10 cellular contexts compared by ENCODE assay signal in the genomic region with DNA sequence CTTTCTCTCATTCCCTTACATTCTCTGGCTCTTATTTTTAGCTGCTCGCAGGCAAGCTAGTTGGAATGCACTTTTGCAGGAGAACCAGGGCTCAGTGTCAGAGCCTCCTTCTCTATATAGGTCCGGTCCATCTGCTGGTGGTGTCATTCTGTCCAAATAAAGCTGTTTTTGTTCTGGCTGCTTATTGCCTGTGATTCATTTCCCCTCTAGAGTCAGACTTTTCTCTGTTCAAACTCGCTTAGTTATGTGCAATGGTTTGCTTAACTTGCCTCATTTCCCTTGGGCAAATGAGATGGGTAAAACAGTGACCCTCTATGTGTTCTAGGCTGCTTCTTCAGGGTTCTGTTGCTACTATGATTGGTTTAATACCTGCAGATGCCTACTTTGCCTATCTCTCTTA. TPM values are rescaled to one million over a fixed set of nuclear protein-coding genes. Genes with fewer than 3 reads are reported as not detected.
DNase-seq lines count a peak whose midpoint lies in the region; ATAC-seq, FAIRE-seq and TF ChIP-seq lines count a peak whose summit lies in the region.
"Had no signal": no experiment of that assay in that cellular context is flagged by ENCODE, and none has a peak within 500 bp of the region (broad histone marks: within the 10 kb centered on the region; RNA-seq: fewer than 3 reads in every experiment).

No MANE protein-coding gene starts in this region.

- intact Hi-C loops in IMR-90 (cut with micrococcal nuclease): loop anchor here (5.0 kb wide), 1 partner anchor 79 kb away; the partner anchor contains the start of gene CERS5

- CTCF ChIA-PET in IMR-90 (lab: Yijun Ruan, JAX): interaction anchor here (0.5 to 1.3 kb wide), 5 partner anchors 8 to 481 kb away, joined by 3 to 5 read pairs (median 3); partner anchors contain the start of genes COX14 and GPD1

- H3K9me3 ChIP-seq in IMR-90 (ENCODE audit: control insufficient read depth, insufficient read depth, low read length) (no peaks in the 10 kb centered on the region), mesenchymal stem cell (ENCODE audit: control insufficient read depth, low read length) (no peaks in the 10 kb centered on the region)

- H4K91ac ChIP-seq in IMR-90 (ENCODE audit: insufficient read depth, low read depth, low read length) (no peak overlapping the region), mesenchymal stem cell (ENCODE audit: low read length) (no peak overlapping the region)

- H3K23ac ChIP-seq in IMR-90 (ENCODE audit: low read depth, low read length) (no peak overlapping the region), mesenchymal stem cell (ENCODE audit: low read length in 2 of 2) (no peak overlapping the region)

- H3K27ac ChIP-seq in IMR-90 (ENCODE audit: insufficient read depth, low read length) (0 out of 2 replicates have a peak overlapping the region, but pooled peaks have one; percentile 7), mesenchymal stem cell (ENCODE audit: low read length, poor library complexity, severe bottlenecking) (peak overlapping the region; percentile 10)

- H3K4me1 ChIP-seq in IMR-90 (ENCODE audit: control insufficient read depth, insufficient read depth, low read length) (peaks cover 7% of the 10 kb centered on the region), mesenchymal stem cell (ENCODE audit: control insufficient read depth, insufficient read depth, low read depth, low read length) (peaks cover 9% of the 10 kb centered on the region)

- TF ChIP-seq RAD21 in IMR-90 (IDR thresholded peaks at IDR 0.05; ENCODE audit: low read length): no peak

- H3K4ac ChIP-seq in IMR-90 (ENCODE audit: low read depth, low read length) (no peak overlapping the region; the same call in 1 of the 2 replicates), mesenchymal stem cell (ENCODE audit: low read depth in 1 of 2, low read length in 2 of 2) (no peak overlapping the region)

- no CpG with 5 or more reads among the region's 3 CpGs for WGBS in IMR-90 (ENCODE audit: extremely low coverage in 2 of 2, insufficient read length in 1 of 2), 2 experiments
- WGBS in mesenchymal stem cell: 34% methylated on average over 3 of the region's 3 CpGs

- dilution Hi-C loops in IMR-90 (cut with HindIII; ENCODE audit: low sequenced_read_pairs, unreplicated experiment): no loop called here

- no peak overlapping the region for H3K4me3 ChIP-seq in AG10803 (ENCODE audit: low read length)
- no peak overlapping the region for H3K4me3 ChIP-seq in IMR-90 (ENCODE audit: insufficient read depth, low read depth, low read length)
- H3K4me3 ChIP-seq in astrocyte of the spinal cord (ENCODE audit: low read depth, low read length): no peak overlapping the region
- peak overlapping the region in 1 of 2 experiments; percentile 48 for H3K4me3 ChIP-seq in mesenchymal stem cell (ENCODE audit: insufficient read depth in 1 of 2, low read depth in 1 of 2, low read length in 2 of 2)
- H3K4me3 ChIP-seq: K562 had no signal

- H4K8ac ChIP-seq in IMR-90 (ENCODE audit: low read depth in 2 of 2, low read length in 2 of 2) (0 out of 4 replicates have a peak overlapping the region, but pooled peaks of 1 of the 2 experiments have one; percentile 24), mesenchymal stem cell (ENCODE audit: low read length) (no peak overlapping the region)

- POLR2A ChIA-PET in IMR-90 (lab: Charles Lee; ENCODE audit: unreplicated experiment): interaction anchor here (0.6 kb wide), 1 partner anchor 28 kb away, joined by 4 read pairs; no protein-coding TSS in a partner anchor

- H2AK9ac ChIP-seq in IMR-90 (replicated peaks; ENCODE audit: low read depth, low read length, poor library complexity): no peak overlapping the region

- BruUV-seq in IMR-90 (replicated peaks; lab: Mats Ljungman, UMichigan): no TSS peak

- H3K27me3 ChIP-seq in IMR-90 (ENCODE audit: control insufficient read depth, insufficient read depth, low read length) (no peaks in the 10 kb centered on the region), mesenchymal stem cell (ENCODE audit: control insufficient read depth in 1 of 2, insufficient read depth in 1 of 2, low read length in 2 of 2) (no peaks in the 10 kb centered on the region)

- H4K20me1 ChIP-seq in IMR-90 (ENCODE audit: insufficient read depth, low read length): peaks cover 25% of the 10 kb centered on the region

- H3K56ac ChIP-seq in IMR-90 (ENCODE audit: extremely low read depth, insufficient read depth, low read length): no peak overlapping the region

- TF ChIP-seq POLR2A in IMR-90 (IDR thresholded peaks at IDR 0.05; ENCODE audit: low read depth, low read length) (no peak), GM12891 (IDR thresholded peaks at IDR 0.05; ENCODE audit: low read depth, low read length) (no peak)

- H3K18ac ChIP-seq in IMR-90 (ENCODE audit: low read depth, low read length): no peak overlapping the region
- no peak overlapping the region for H3K18ac ChIP-seq in mesenchymal stem cell (ENCODE audit: low read depth in 1 of 2, low read length in 2 of 2)

- ATAC-seq in IMR-90 (ENCODE audit: low read depth) (peak; percentile 10), GM18870 (IDR thresholded peaks at IDR 0.05; ENCODE audit: unreplicated experiment) (no peak)

- TF ChIP-seq CTCF in AG10803 (conservative IDR thresholded peaks at IDR 0.05; ENCODE audit: low read length) (no peak), IMR-90 (conservative IDR thresholded peaks at IDR 0.05; ENCODE audit: low read depth, low read length) (no peak), astrocyte of the spinal cord (IDR thresholded peaks at IDR 0.05; ENCODE audit: low read depth, low read length) (no peak)

- H3K9me1 ChIP-seq in IMR-90 (ENCODE audit: insufficient read depth, low read length): no peaks in the 10 kb centered on the region

- H2BK12ac ChIP-seq in mesenchymal stem cell (ENCODE audit: low read length in 2 of 2): no peak overlapping the region

- H2BK120ac ChIP-seq in IMR-90 (ENCODE audit: low read depth, low read length) (peak overlapping the region; percentile 59; the same call in 1 of the 2 replicates), mesenchymal stem cell (ENCODE audit: low read depth, low read length) (no peak overlapping the region)

- DNase-seq in AG10803 (ENCODE audit: low read depth) (peak; percentile 76), IMR-90 (peak; percentile 85), astrocyte of the spinal cord (ENCODE audit: low read depth, low spot score) (peak; percentile 61), mesenchymal stem cell (peak; percentile 54), SKM-1 treated with dmso at 0.1 percent for 144 hours (lab: John Stamatoyannopoulos, UW; ENCODE audit: unreplicated experiment) (no peak), HuH-7 (ENCODE audit: low spot score) (no peak), GM12891 (ENCODE audit: insufficient read length, low spot score) (no peak)
- DNase-seq: T1000 had no signal

- H3K79me1 ChIP-seq in IMR-90 (ENCODE audit: low read depth in 1 of 2, low read length in 2 of 2) (peaks cover 16 to 46% of the 10 kb centered on the region in 2 experiments), mesenchymal stem cell (replicated peaks; ENCODE audit: low read length, poor library complexity, severe bottlenecking) (peaks cover 18% of the 10 kb centered on the region)

- no peak overlapping the region for H3K4me2 ChIP-seq in IMR-90 (ENCODE audit: low read depth, low read length)
- no peak overlapping the region for H3K4me2 ChIP-seq in mesenchymal stem cell (ENCODE audit: low read length, poor library complexity, severe bottlenecking)

- no peak overlapping the region for H3K9ac ChIP-seq in IMR-90 (ENCODE audit: low read depth, low read length)
- peak overlapping the region; percentile 98 for H3K9ac ChIP-seq in mesenchymal stem cell (ENCODE audit: low read length)

- H4K5ac ChIP-seq in IMR-90 (ENCODE audit: low read depth, low read length): no peak overlapping the region

- H3K14ac ChIP-seq in IMR-90 (replicated peaks; ENCODE audit: low read depth, low read length) (no peak overlapping the region; the same call in 1 of the 2 replicates), mesenchymal stem cell (ENCODE audit: low read length in 2 of 2) (no peak overlapping the region)

- no peak overlapping the region for H2BK20ac ChIP-seq in IMR-90 (ENCODE audit: low read depth, low read length)

- H3K36me3 ChIP-seq in IMR-90 (ENCODE audit: control insufficient read depth, insufficient read depth, low read length) (peaks cover 35% of the 10 kb centered on the region), mesenchymal stem cell (ENCODE audit: control insufficient read depth in 1 of 2, insufficient read depth in 2 of 2, low read depth in 1 of 2, low read length in 2 of 2) (peaks cover 40 to 53% of the 10 kb centered on the region in 2 experiments)

- FAIRE-seq in GM12891 (lab: Jason Lieb, UNC): no peak

- in situ Hi-C loops in IMR-90 (cut with MboI; ENCODE audit: low sequenced_read_pairs) (no loop called here), astrocyte of the spinal cord (cut with HindIII; ENCODE audit: low sequenced_read_pairs) (no loop called here)

- H2BK15ac ChIP-seq in IMR-90 (ENCODE audit: low read depth, low read length) (no peak overlapping the region), mesenchymal stem cell (ENCODE audit: low read depth, poor library complexity, severe bottlenecking) (no peak overlapping the region)

- H2AFZ ChIP-seq in IMR-90 (replicated peaks; ENCODE audit: low read length, poor library complexity): no peak overlapping the region
- H2AFZ ChIP-seq in mesenchymal stem cell (ENCODE audit: low read depth, low read length): no peak overlapping the region

- H2AK5ac ChIP-seq in IMR-90 (ENCODE audit: low read depth, low read length): no peak overlapping the region
- H2AK5ac ChIP-seq in mesenchymal stem cell (ENCODE audit: low read length, severe bottlenecking): no peak overlapping the region

- H2BK5ac ChIP-seq in IMR-90 (ENCODE audit: low read depth, low read length, poor library complexity, severe bottlenecking) (peak overlapping the region; percentile 52), mesenchymal stem cell (ENCODE audit: low read depth, low read length, poor library complexity, severe bottlenecking) (no peak overlapping the region)

RNA-seq across cellular contexts. Expression of gene SMARCD1, which starts 2.9 kb away (rescaled TPM):
- 28.1 TPM in 2 replicates for total RNA-seq in IMR-90 (2012; rRNA removed)
- polyA plus RNA-seq in IMR-90 (2012; rRNA removed): 43.9 and 47.9 TPM in 2 replicates
- polyA plus RNA-seq in IMR-90 (2012; cell fraction: cytosol; rRNA removed): 22.9 and 29.5 TPM in 2 replicates
- 101 and 130 TPM in 2 replicates for polyA plus RNA-seq in IMR-90 (2012; cell fraction: nucleus; rRNA removed; ENCODE audit: low replicate concordance)
- 38.9 TPM for polyA plus RNA-seq in mesenchymal stem cell (2013, experiment 1 of 2)
- 37.6 TPM for polyA plus RNA-seq in mesenchymal stem cell (2013, experiment 2 of 2)
- 41.2 TPM for polyA plus RNA-seq in GM12891 (2012; ENCODE audit: low read depth, missing spikeins)

RNA-seq across cellular contexts. Expression of gene GPD1, which starts 15.8 kb away (rescaled TPM):
- total RNA-seq in IMR-90 (2012; rRNA removed): 0.18 TPM in 1 of 2 replicates, not detected in the other
- 0.05 and 0.06 TPM in 2 replicates for polyA plus RNA-seq in IMR-90 (2012; rRNA removed)
- 0.01 and 0.04 TPM in 2 replicates for polyA plus RNA-seq in IMR-90 (2012; cell fraction: cytosol; rRNA removed)
- 0.25 and 0.38 TPM in 2 replicates for polyA plus RNA-seq in IMR-90 (2012; cell fraction: nucleus; rRNA removed; ENCODE audit: low replicate concordance)
- polyA plus RNA-seq in mesenchymal stem cell (2013, experiment 1 of 2): not detected
- not detected for polyA plus RNA-seq in mesenchymal stem cell (2013, experiment 2 of 2)
- 0.27 TPM for polyA plus RNA-seq in GM12891 (2012; ENCODE audit: low read depth, missing spikeins)

RNA-seq across cellular contexts. Expression of gene COX14, which starts 24.0 kb away (rescaled TPM):
- 30.0 and 30.8 TPM in 2 replicates for total RNA-seq in IMR-90 (2012; rRNA removed)
- polyA plus RNA-seq in IMR-90 (2012; rRNA removed): 81.8 and 98.5 TPM in 2 replicates
- polyA plus RNA-seq in IMR-90 (2012; cell fraction: cytosol; rRNA removed): 93.2 and 122 TPM in 2 replicates
- polyA plus RNA-seq in IMR-90 (2012; cell fraction: nucleus; rRNA removed; ENCODE audit: low replicate concordance): 21.8 and 36.1 TPM in 2 replicates
- polyA plus RNA-seq in mesenchymal stem cell (2013, experiment 1 of 2): 143 TPM
- polyA plus RNA-seq in mesenchymal stem cell (2013, experiment 2 of 2): 147 TPM
- polyA plus RNA-seq in GM12891 (2012; ENCODE audit: low read depth, missing spikeins): 97.6 TPM

RNA-seq across cellular contexts. Expression of gene ASIC1, which starts 30.6 kb away (rescaled TPM):
- total RNA-seq in IMR-90 (2012; rRNA removed): 1.4 and 1.6 TPM in 2 replicates
- 9.5 and 9.9 TPM in 2 replicates for polyA plus RNA-seq in IMR-90 (2012; rRNA removed)
- polyA plus RNA-seq in IMR-90 (2012; cell fraction: cytosol; rRNA removed): 4.7 and 8.5 TPM in 2 replicates
- 25.9 and 31.9 TPM in 2 replicates for polyA plus RNA-seq in IMR-90 (2012; cell fraction: nucleus; rRNA removed; ENCODE audit: low replicate concordance)
- 6.4 TPM for polyA plus RNA-seq in mesenchymal stem cell (2013, experiment 1 of 2)
- polyA plus RNA-seq in mesenchymal stem cell (2013, experiment 2 of 2): 6.0 TPM
- 0.17 TPM for polyA plus RNA-seq in GM12891 (2012; ENCODE audit: low read depth, missing spikeins)

Comparison
In these comparisons a context has a peak if more than half of its experiments do, and no peak if none do; other contexts are left out.
1. DNase-seq: peak in AG10803 (single experiment), IMR-90 (single experiment), astrocyte of the spinal cord (single experiment) and mesenchymal stem cell (single experiment); none in SKM-1 treated with dmso at 0.1 percent for 144 hours (single experiment), HuH-7 (single experiment) and GM12891 (single experiment).